ENCODE assay signal across 6 cellular contexts in the genomic region with DNA sequence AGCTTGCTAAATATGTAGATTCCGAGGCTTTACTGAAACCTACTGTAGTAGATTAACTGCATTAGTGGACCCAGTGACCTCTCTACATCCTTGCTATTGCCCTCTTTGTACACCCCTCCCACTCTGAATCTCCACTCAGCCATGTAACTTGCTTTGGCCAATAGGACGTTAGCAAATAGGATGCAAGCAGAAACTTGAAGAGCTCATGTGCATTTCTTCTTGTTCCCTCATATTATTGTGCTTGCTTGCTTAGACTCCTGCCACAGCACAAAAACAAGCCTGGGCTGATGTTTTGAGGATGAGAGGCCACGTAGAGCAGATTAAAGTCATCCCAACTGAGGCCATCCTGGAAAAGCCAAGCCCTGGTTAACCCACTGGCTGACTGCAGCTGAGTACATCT.
"Had no signal": no experiment of that assay in that cellular context is flagged by ENCODE, and none has a peak within 500 bp of the region (broad histone marks: within the 10 kb centered on the region; RNA-seq: fewer than 3 reads in every experiment).

No MANE protein-coding gene starts in this region.

- ATAC-seq: HCT116, HepG2 had no signal

- H3K4me3 ChIP-seq: HAP-1 had no signal

- DNase-seq: GOT3, H7, HFFc6 had no signal
